In genomic region chr1:225466848-225467192, GRCh38 we compare ENCODE assay signal across 11 cellular contexts. TPM values are rescaled to one million over a fixed set of nuclear protein-coding genes. Genes with fewer than 3 reads are reported as not detected.
A peak's percentile ranks its signal among the peaks of the same experiment; 100 is the strongest.
DNase-seq lines count a peak whose midpoint lies in the region; ATAC-seq, FAIRE-seq and TF ChIP-seq lines count a peak whose summit lies in the region.
"Had no signal": no experiment of that assay in that cellular context is flagged by ENCODE, and none has a peak within 500 bp of the region (broad histone marks: within the 10 kb centered on the region; RNA-seq: fewer than 3 reads in every experiment).

No MANE protein-coding gene starts in this region.

- TF ChIP-seq POLR2A in GM12891 (IDR thresholded peaks at IDR 0.05; ENCODE audit: low read depth, low read length), result no peak; the same call in 1 of the 2 replicates

- no peaks in the 10 kb centered on the region for H4K20me1 ChIP-seq in BLaER1

- H3K4me3 ChIP-seq in BLaER1, result peak overlapping the region; percentile 70; the same call in 1 of the 2 replicates
- H3K4me3 ChIP-seq: neural progenitor cell had no signal

- H3K4me1 Mint-ChIP-seq in activated naive CD8-positive, alpha-beta T cell (ENCODE audit: low read depth), result peaks cover 36% of the 10 kb centered on the region
- peaks cover 19 to 61% (median 51%) of the 10 kb centered on the region in 4 donors for H3K4me1 Mint-ChIP-seq in naive thymus-derived CD8-positive, alpha-beta T cell

- no peak for ATAC-seq in naive thymus-derived CD8-positive, alpha-beta T cell
- ATAC-seq in HG02588 (IDR thresholded peaks at IDR 0.05; ENCODE audit: unreplicated experiment) (no peak), sciatic nerve (no peak)

- no peaks in the 10 kb centered on the region for H3K36me3 ChIP-seq in BLaER1
- H3K36me3 ChIP-seq: neural progenitor cell had no signal

- H3K4me3 Mint-ChIP-seq in activated naive CD8-positive, alpha-beta T cell, result peak overlapping the region; percentile 89
- peak overlapping the region; percentile 89 to 97 (median 92) for H3K4me3 Mint-ChIP-seq in naive thymus-derived CD8-positive, alpha-beta T cell
- H3K4me3 Mint-ChIP-seq: HFFc6, neural progenitor cell had no signal

- H3K9me3 ChIP-seq in BLaER1, result no peaks in the 10 kb centered on the region

- no peaks in the 10 kb centered on the region for H3K36me3 Mint-ChIP-seq in activated naive CD8-positive, alpha-beta T cell
- H3K36me3 Mint-ChIP-seq in naive thymus-derived CD8-positive, alpha-beta T cell, result no peaks in the 10 kb centered on the region
- H3K36me3 Mint-ChIP-seq: neural progenitor cell had no signal

- in situ Hi-C loops in ACHN (cut with HindIII; ENCODE audit: low pct_ligation_motif_present, low pct_unique_long_range_greater_than_20kb, low sequenced_read_pairs), result no loop called here

- POLR2A ChIA-PET in naive thymus-derived CD8-positive, alpha-beta T cell (lab: Charles Lee), result interaction anchor here (0.6 to 7.1 kb wide), 18 partner anchors 11 to 941 kb away, joined by 3 to 230 read pairs (median 15); partner anchors contain the start of genes H3-3A, LBR, PARP1 and PYCR2

- H3K9ac ChIP-seq in BLaER1, result peak overlapping the region; percentile 91
- H3K9ac ChIP-seq: neural progenitor cell had no signal

- DNase-seq in GM12891 (ENCODE audit: insufficient read length, low spot score) (no peak), NAMALWA (ENCODE audit: low spot score) (no peak), ACHN (no peak), sciatic nerve (ENCODE audit: low spot score) (no peak)
- no peak for DNase-seq in naive thymus-derived CD8-positive, alpha-beta T cell
- DNase-seq: HFFc6, NCI-H82 had no signal

- H3K27me3 ChIP-seq in BLaER1, result no peaks in the 10 kb centered on the region
- H3K27me3 ChIP-seq: neural progenitor cell had no signal

- no peaks in the 10 kb centered on the region for H3K9me3 Mint-ChIP-seq in activated naive CD8-positive, alpha-beta T cell (ENCODE audit: low read depth)
- H3K9me3 Mint-ChIP-seq in naive thymus-derived CD8-positive, alpha-beta T cell, result no peaks in the 10 kb centered on the region
- H3K9me3 Mint-ChIP-seq: HFFc6, neural progenitor cell had no signal

- FAIRE-seq in GM12891 (lab: Jason Lieb, UNC), result no peak

- peaks cover 88% of the 10 kb centered on the region for H3K4me1 ChIP-seq in BLaER1

- no peaks in the 10 kb centered on the region for H3K27me3 Mint-ChIP-seq in activated naive CD8-positive, alpha-beta T cell
- no peaks in the 10 kb centered on the region for H3K27me3 Mint-ChIP-seq in naive thymus-derived CD8-positive, alpha-beta T cell

- H3K27ac ChIP-seq in BLaER1, result peak overlapping the region; percentile 97
- H3K27ac ChIP-seq: neural progenitor cell had no signal

- H3K27ac Mint-ChIP-seq in activated naive CD8-positive, alpha-beta T cell, result peak overlapping the region; percentile 98
- H3K27ac Mint-ChIP-seq in naive thymus-derived CD8-positive, alpha-beta T cell, result peak overlapping the region; percentile 92 to 99 (median 98)
- H3K27ac Mint-ChIP-seq: HFFc6 had no signal

- intact Hi-C loops in sciatic nerve (cut with DNase I), result no loop called here

- peak overlapping the region; percentile 99 for H3K4me2 ChIP-seq in BLaER1
- H3K4me2 ChIP-seq: neural progenitor cell had no signal

TF ChIP-seq in GM12891, 5 proteins besides CTCF, POLR2A, EP300 and RAD21:
- TF ChIP-seq POLR2AphosphoS5 (IDR thresholded peaks at IDR 0.05; ENCODE audit: low read depth, low read length) (peak; percentile 59; the same call in 1 of the 2 replicates), POU2F2 (IDR thresholded peaks at IDR 0.05; ENCODE audit: low read depth, low read length) (no peak)

RNA-seq across cellular contexts. Expression of gene LBR, which starts 39.0 kb away (rescaled TPM):
- polyA plus RNA-seq in GM12891 (2012; ENCODE audit: low read depth, missing spikeins), result 30.3 TPM
- 100 to 1,000 TPM; 151 to 167 TPM for total RNA-seq in naive thymus-derived CD8-positive, alpha-beta T cell
- polyA plus RNA-seq in naive thymus-derived CD8-positive, alpha-beta T cell, result 100 to 1,000 TPM in 2 of 3 donors, 10 to 100 TPM in 1; 95.8 to 123 (median 111) TPM
- total RNA-seq in sciatic nerve, result 48.8 TPM
